ENCODE assay signal across 17 cellular contexts in genomic region chr4:105433421-105433820, GRCh38. TPM values are rescaled to one million over a fixed set of nuclear protein-coding genes. Genes with fewer than 3 reads are reported as not detected.
DNase-seq lines count a peak whose midpoint lies in the region; TF ChIP-seq lines count a peak whose summit lies in the region.
"Had no signal": no experiment of that assay in that cellular context is flagged by ENCODE, and none has a peak within 500 bp of the region (broad histone marks: within the 10 kb centered on the region; RNA-seq: fewer than 3 reads in every experiment).

No MANE protein-coding gene starts in this region.

- no peaks in the 10 kb centered on the region for H3K27me3 ChIP-seq in neutrophil
- H3K27me3 ChIP-seq: BE2C had no signal

- H3K4me3 ChIP-seq in neutrophil (ENCODE audit: low read depth in 1 of 2, low read length in 1 of 2) = no peak overlapping the region

- no peak for TF ChIP-seq CTCF in neutrophil (IDR thresholded peaks at IDR 0.05)

- DNase-seq in NCI-H146 (lab: John Stamatoyannopoulos, UW) (peak; percentile 64), NCI-H69 (lab: John Stamatoyannopoulos, UW) (peak; percentile 29), SK-MEL-5 (ENCODE audit: low read depth, low spot score) (peak; percentile 72), iPS-NIHi11 (ENCODE audit: low spot score) (no peak), GM03348 (ENCODE audit: low spot score) (no peak), NK-92 (lab: John Stamatoyannopoulos, UW; ENCODE audit: unreplicated experiment) (no peak)
- DNase-seq: BE2C, Caco-2, DMS 273 treated with DMSO at 0.1 percent for 48 hours, DMS79 treated with DMSO at 0.1 percent for 48 hours, GOT3, KG1, NCI-H1105, NCI-H187, NCI-H774, OCI-M1 had no signal

- H3K9me3 ChIP-seq in neutrophil = no peaks in the 10 kb centered on the region
- H3K9me3 ChIP-seq: BE2C, Caco-2 had no signal

- in situ Hi-C loops in SK-MEL-5 (cut with HindIII; ENCODE audit: low pct_unique_long_range_greater_than_20kb, low sequenced_read_pairs) = no loop called here

- peaks cover 5% of the 10 kb centered on the region for H3K36me3 ChIP-seq in neutrophil

- H3K27ac ChIP-seq in neutrophil = peak overlapping the region; percentile 45

- peaks cover 17 to 26% of the 10 kb centered on the region in 2 experiments for H3K4me1 ChIP-seq in neutrophil (ENCODE audit: control insufficient read depth in 1 of 2, insufficient read depth in 1 of 2, low read depth in 1 of 2, low read length in 1 of 2)
- H3K4me1 ChIP-seq: BE2C, Caco-2 had no signal

RNA-seq across cellular contexts. Expression of gene PPA2, which starts 40.4 kb away (rescaled TPM):
- 97.5 and 123 TPM in 2 replicates for total RNA-seq in SK-MEL-5 (2014; rRNA removed; shearing (Covaris generic))
- polyA plus RNA-seq in SK-MEL-5 (2015; cell fraction: cytosol; rRNA removed) = 47.5 and 56.9 TPM in 2 replicates
- polyA plus RNA-seq in SK-MEL-5 (2015; cell fraction: nucleus; rRNA removed) = 47.0 and 60.7 TPM in 2 replicates

Comparison
In these comparisons a context has a peak if more than half of its experiments do, and no peak if none do; other contexts are left out.
1. DNase-seq: peak in NCI-H146 (single experiment), NCI-H69 (single experiment) and SK-MEL-5 (single experiment); none in iPS-NIHi11 (single experiment), GM03348 (single experiment) and NK-92 (single experiment).